ENCODE assay signal across 35 cellular contexts in genomic region chr17:45850011-45850410, GRCh38. TPM values are rescaled to one million over a fixed set of nuclear protein-coding genes. Genes with fewer than 3 reads are reported as not detected.
"Had no signal": no experiment of that assay in that cellular context is flagged by ENCODE, and none has a peak within 500 bp of the region (broad histone marks: within the 10 kb centered on the region; RNA-seq: fewer than 3 reads in every experiment).

No MANE protein-coding gene starts in this region.

- H3K36me3 Mint-ChIP-seq: activated CD4-positive, alpha-beta memory T cell treated with anti-CD3 and anti-CD28 coated beads for 36 hours; activated CD8-positive, alpha-beta memory T cell treated with anti-CD3 and anti-CD28 coated beads, Interleukin-2, amount 10 ng/mL, durations not matched to agents 7 days and 5 days; activated naive CD8-positive, alpha-beta T cell treated with anti-CD3 and anti-CD28 coated beads for 36 hours had no signal

- H3K27me3 ChIP-seq: adrenal gland, body of pancreas had no signal

- H3K27ac Mint-ChIP-seq: activated CD4-positive, alpha-beta memory T cell treated with anti-CD3 and anti-CD28 coated beads for 36 hours; activated CD4-positive, alpha-beta T cell treated with anti-CD3 and anti-CD28 coated beads for 36 hours; activated CD4-positive, alpha-beta T cell treated with anti-CD3 and anti-CD28 coated beads, Interleukin-2, amount 10 ng/mL, durations not matched to agents 24 days and 14 days; activated CD8-positive, alpha-beta memory T cell treated with anti-CD3 and anti-CD28 coated beads, Interleukin-2, amount 10 ng/mL, durations not matched to agents 7 days and 5 days; activated CD8-positive, alpha-beta T cell treated with anti-CD3 and anti-CD28 coated beads, Interleukin-2, amount 10 ng/mL, durations not matched to agents 7 days and 5 days; activated naive CD4-positive, alpha-beta T cell treated with anti-CD3 and anti-CD28 coated beads for 36 hours; activated naive CD4-positive, alpha-beta T cell treated with anti-CD3 and anti-CD28 coated beads, Interleukin-2, amount 50 U/mL, for 24 hours; activated naive CD8-positive, alpha-beta T cell treated with anti-CD3 and anti-CD28 coated beads for 36 hours; activated naive CD8-positive, alpha-beta T cell treated with anti-CD3 and anti-CD28 coated beads, Interleukin-2, amount 50 U/mL, for 24 hours; activated T-helper 1 cell treated with anti-CD3 and anti-CD28 coated beads, Interleukin-12 subunit alpha, Interleukin-12 subunit beta, Interleukin-2, Interleukin-4 antibody, amounts not matched to agents 30 ng/mL and 10 ng/mL and 1 ng/mL, durations not matched to agents 14 hours and 24 hours and 36 hours; activated T-helper 2 cell treated with anti-CD3 and anti-CD28 coated beads, Interferon-gamma antibody, Interleukin-2, Interleukin-4, amounts not matched to agents 10 μg/mL and 5 μg/mL and 100 μg/mL, durations not matched to agents 14 hours and 24 hours and 36 hours had no signal

- H3K9me3 Mint-ChIP-seq: activated CD4-positive, alpha-beta memory T cell treated with anti-CD3 and anti-CD28 coated beads for 36 hours; activated CD4-positive, alpha-beta T cell treated with anti-CD3 and anti-CD28 coated beads, Interleukin-2, amount 10 ng/mL, durations not matched to agents 24 days and 14 days; activated naive CD4-positive, alpha-beta T cell treated with anti-CD3 and anti-CD28 coated beads for 36 hours; activated naive CD4-positive, alpha-beta T cell treated with anti-CD3 and anti-CD28 coated beads, Interleukin-2, amount 50 U/mL, for 24 hours; activated naive CD8-positive, alpha-beta T cell treated with anti-CD3 and anti-CD28 coated beads for 36 hours; activated naive CD8-positive, alpha-beta T cell treated with anti-CD3 and anti-CD28 coated beads, Interleukin-2, amount 50 U/mL, for 24 hours; activated T-helper 1 cell treated with anti-CD3 and anti-CD28 coated beads, Interleukin-12 subunit alpha, Interleukin-12 subunit beta, Interleukin-2, Interleukin-4 antibody, amounts not matched to agents 30 ng/mL and 10 ng/mL and 1 ng/mL, durations not matched to agents 14 hours and 24 hours and 36 hours; activated T-helper 2 cell treated with anti-CD3 and anti-CD28 coated beads, Interferon-gamma antibody, Interleukin-2, Interleukin-4, amounts not matched to agents 10 μg/mL and 5 μg/mL and 100 μg/mL, durations not matched to agents 14 hours and 24 hours and 36 hours had no signal

- DNase-seq: activated CD4-positive, alpha-beta memory T cell treated with anti-CD3 and anti-CD28 coated beads for 36 hours; activated CD4-positive, alpha-beta T cell treated with anti-CD3 and anti-CD28 coated beads for 36 hours; activated CD4-positive, alpha-beta T cell treated with anti-CD3 and anti-CD28 coated beads, Interleukin-2, amount 10 ng/mL, durations not matched to agents 24 days and 14 days; activated CD4-positive, CD25-positive, alpha-beta regulatory T cell; activated CD4-positive, CD25-positive, alpha-beta regulatory T cell treated with anti-CD3 and anti-CD28 coated beads, Interleukin-2, amount 50 U/mL, for 72 hours; activated CD8-positive, alpha-beta memory T cell treated with anti-CD3 and anti-CD28 coated beads, Interleukin-2, amount 10 ng/mL, durations not matched to agents 7 days and 5 days; activated CD8-positive, alpha-beta memory T cell treated with anti-CD3 and anti-CD28 coated beads, Interleukin-2, amount 50 U/mL, for 4 hours; activated CD8-positive, alpha-beta T cell treated with anti-CD3 and anti-CD28 coated beads, Interleukin-2, amount 10 ng/mL, durations not matched to agents 7 days and 5 days; activated effector memory CD4-positive, alpha-beta T cell treated with anti-CD3 and anti-CD28 coated beads, Interleukin-2, amount 50 U/mL, for 16 hours; activated naive CD4-positive, alpha-beta T cell treated with anti-CD3 and anti-CD28 coated beads for 36 hours; activated naive CD8-positive, alpha-beta T cell treated with anti-CD3 and anti-CD28 coated beads for 36 hours; activated naive CD8-positive, alpha-beta T cell treated with anti-CD3 and anti-CD28 coated beads, Interleukin-2, amount 50 U/mL, for 24 hours; activated T-cell treated with anti-CD3 and anti-CD28 coated beads, Interleukin-2, amount 50 U/mL, for 1 hour; activated T-cell treated with anti-CD3 and anti-CD28 coated beads, Interleukin-2, amount 50 U/mL, for 48 hours; adrenal gland; amygdala; body of pancreas; caudate nucleus; cortex of kidney; dermis blood vessel endothelial cell; effector CD4-positive, alpha-beta T cell; esophagus squamous epithelium; T-helper 2 cell had no signal

- ATAC-seq: activated CD4-positive, alpha-beta T cell treated with anti-CD3 and anti-CD28 coated beads for 36 hours; activated CD8-positive, alpha-beta memory T cell treated with anti-CD3 and anti-CD28 coated beads, Interleukin-2, amount 10 ng/mL, durations not matched to agents 7 days and 5 days; activated CD8-positive, alpha-beta T cell treated with anti-CD3 and anti-CD28 coated beads, Interleukin-2, amount 10 ng/mL, durations not matched to agents 7 days and 5 days; activated naive CD8-positive, alpha-beta T cell treated with anti-CD3 and anti-CD28 coated beads, Interleukin-2, amount 50 U/mL, for 24 hours; body of pancreas had no signal

- H3K27ac ChIP-seq: adrenal gland, body of pancreas, epithelial cell of prostate, esophagus squamous epithelium had no signal

- H3K9me3 ChIP-seq: adrenal gland, body of pancreas, esophagus squamous epithelium had no signal

- H3K4me3 ChIP-seq: adrenal gland, body of pancreas, esophagus squamous epithelium had no signal

- H3K4me1 ChIP-seq: adrenal gland, body of pancreas had no signal

- H3K36me3 ChIP-seq: adrenal gland, esophagus squamous epithelium had no signal

- H3K4me3 Mint-ChIP-seq: activated CD4-positive, alpha-beta memory T cell treated with anti-CD3 and anti-CD28 coated beads for 36 hours; activated CD4-positive, alpha-beta T cell treated with anti-CD3 and anti-CD28 coated beads for 36 hours; activated CD4-positive, alpha-beta T cell treated with anti-CD3 and anti-CD28 coated beads, Interleukin-2, amount 10 ng/mL, durations not matched to agents 24 days and 14 days; activated CD8-positive, alpha-beta memory T cell treated with anti-CD3 and anti-CD28 coated beads, Interleukin-2, amount 10 ng/mL, durations not matched to agents 7 days and 5 days; activated CD8-positive, alpha-beta T cell treated with anti-CD3 and anti-CD28 coated beads, Interleukin-2, amount 10 ng/mL, durations not matched to agents 7 days and 5 days; activated naive CD4-positive, alpha-beta T cell treated with anti-CD3 and anti-CD28 coated beads for 36 hours; activated naive CD4-positive, alpha-beta T cell treated with anti-CD3 and anti-CD28 coated beads, Interleukin-2, amount 50 U/mL, for 24 hours; activated naive CD8-positive, alpha-beta T cell treated with anti-CD3 and anti-CD28 coated beads for 36 hours; activated naive CD8-positive, alpha-beta T cell treated with anti-CD3 and anti-CD28 coated beads, Interleukin-2, amount 50 U/mL, for 24 hours; activated T-helper 1 cell treated with anti-CD3 and anti-CD28 coated beads, Interleukin-12 subunit alpha, Interleukin-12 subunit beta, Interleukin-2, Interleukin-4 antibody, amounts not matched to agents 30 ng/mL and 10 ng/mL and 1 ng/mL, durations not matched to agents 14 hours and 24 hours and 36 hours had no signal

RNA-seq across cellular contexts. Expression of gene SPPL2C, which starts 5.3 kb away (rescaled TPM):
- total RNA-seq: activated CD4-positive, alpha-beta memory T cell treated with anti-CD3 and anti-CD28 coated beads for 36 hours; activated CD4-positive, alpha-beta T cell treated with anti-CD3 and anti-CD28 coated beads for 36 hours; activated CD4-positive, alpha-beta T cell treated with anti-CD3 and anti-CD28 coated beads, Interleukin-2, amount 10 ng/mL, durations not matched to agents 24 days and 14 days; activated CD8-positive, alpha-beta memory T cell treated with anti-CD3 and anti-CD28 coated beads for 36 hours; activated CD8-positive, alpha-beta memory T cell treated with anti-CD3 and anti-CD28 coated beads, Interleukin-2, amount 10 ng/mL, durations not matched to agents 7 days and 5 days; activated CD8-positive, alpha-beta T cell treated with anti-CD3 and anti-CD28 coated beads, Interleukin-2, amount 10 ng/mL, durations not matched to agents 7 days and 5 days; activated naive CD4-positive, alpha-beta T cell treated with anti-CD3 and anti-CD28 coated beads for 36 hours; activated naive CD8-positive, alpha-beta T cell treated with anti-CD3 and anti-CD28 coated beads for 36 hours; activated T-helper 1 cell treated with anti-CD3 and anti-CD28 coated beads, Interleukin-12 subunit alpha, Interleukin-12 subunit beta, Interleukin-2, Interleukin-4 antibody, amounts not matched to agents 30 ng/mL and 10 ng/mL and 1 ng/mL, durations not matched to agents 14 hours and 24 hours and 36 hours; activated T-helper 2 cell treated with anti-CD3 and anti-CD28 coated beads, Interferon-gamma antibody, Interleukin-2, Interleukin-4, amounts not matched to agents 10 μg/mL and 5 μg/mL and 100 μg/mL, durations not matched to agents 14 hours and 24 hours and 36 hours; adrenal gland; aorta; body of pancreas; chondrocyte; dermis blood vessel endothelial cell; endothelial cell of umbilical vein; esophagus squamous epithelium; fibroblast of lung; fibroblast of villous mesenchyme; frontal cortex; T-helper 1 cell treated with Interleukin-12 subunit alpha and Interleukin-12 subunit beta and Interleukin-4 antibody, amounts not matched to agents 30 ng/mL and 1 ng/mL, for 36 hours had no signal

RNA-seq across cellular contexts. Expression of gene MAPT, which starts 44.3 kb away (rescaled TPM):
- total RNA-seq: fibroblast of villous mesenchyme had no signal
